In the genomic region with DNA sequence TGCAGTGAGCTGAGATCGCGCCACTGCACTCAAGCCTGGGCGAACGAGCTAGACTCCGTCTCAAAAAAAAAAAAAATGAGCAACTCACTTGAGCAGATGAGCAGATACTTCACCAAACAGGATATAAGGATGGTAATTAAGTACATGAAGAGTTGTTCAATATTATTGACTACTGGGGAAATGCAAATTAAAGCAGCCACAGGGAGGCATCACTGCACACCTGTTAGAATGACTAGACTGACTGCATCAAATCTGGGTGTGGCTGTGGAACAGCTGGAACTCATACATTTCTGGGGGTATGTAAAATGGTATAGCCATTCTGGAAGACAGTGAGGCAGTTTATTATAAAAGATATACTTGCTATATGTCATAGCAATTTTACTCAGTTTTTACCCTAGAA, we compare ENCODE assay signal across 22 cellular contexts.
A peak's percentile ranks its signal among the peaks of the same experiment; 100 is the strongest.
DNase-seq lines count a peak whose midpoint lies in the region; ATAC-seq, FAIRE-seq and TF ChIP-seq lines count a peak whose summit lies in the region.
"Had no signal": no experiment of that assay in that cellular context is flagged by ENCODE, and none has a peak within 500 bp of the region (broad histone marks: within the 10 kb centered on the region; RNA-seq: fewer than 3 reads in every experiment).

No MANE protein-coding gene starts in this region.

- no peaks in the 10 kb centered on the region for H3K27me3 ChIP-seq in GM06990 (replicated peaks; ENCODE audit: control insufficient read depth, insufficient read depth, low read length)
- 0 out of 2 replicates have a peak, but pooled peaks cover 3% of the 10 kb centered on the region for H3K27me3 ChIP-seq in SJCRH30
- H3K27me3 ChIP-seq in HepG2 (ENCODE audit: control insufficient read depth in 1 of 2, insufficient read depth in 2 of 2, low read length in 2 of 2): no peaks in the 10 kb centered on the region
- H3K27me3 ChIP-seq in tibial nerve: peaks cover 0 to 4% of the 10 kb centered on the region in 2 donors
- H3K27me3 ChIP-seq: heart left ventricle had no signal

- H2AFZ ChIP-seq in HepG2 (ENCODE audit: low read length): no peak overlapping the region
- H2AFZ ChIP-seq: parathyroid adenoma had no signal

- 98% methylated on average over 5 of the region's 5 CpGs for WGBS in HepG2 (ENCODE audit: low lambda C conversion rate)
- WGBS in tibial nerve, 2 donors: 93 to 97% methylated on average over 5 of the region's 5 CpGs

- intact Hi-C loops in HepG2 (cut with micrococcal nuclease; ENCODE audit: unreplicated experiment): no loop called here

- TF ChIP-seq EP300 in Ishikawa (IDR thresholded peaks at IDR 0.05; ENCODE audit: borderline replicate concordance): no peak
- TF ChIP-seq EP300 in HepG2 (IDR thresholded peaks at IDR 0.05; ENCODE audit: low read depth in 2 of 2, low read length in 2 of 2): no peak
- TF ChIP-seq EP300 in HepG2 (CRISPR knock-in tag; IDR thresholded peaks at IDR 0.05; ENCODE audit: borderline replicate concordance): no peak
- no peak for TF ChIP-seq EP300 in tibial nerve (IDR thresholded peaks at IDR 0.05)

- no peak for DNase-seq in GM06990 (ENCODE audit: extremely low read depth, insufficient read length)
- peak; percentile 7 to 14 for DNase-seq in SJCRH30
- DNase-seq in HepG2 (ENCODE audit: low spot score): no peak
- no peak for DNase-seq in tibial nerve (ENCODE audit: low spot score in 2 of 2)
- DNase-seq: activated CD4-positive, CD25-positive, alpha-beta regulatory T cell treated with anti-CD3 and anti-CD28 coated beads, Interleukin-2, amount 50 U/mL, for 72 hours; activated CD8-positive, alpha-beta memory T cell treated with anti-CD3 and anti-CD28 coated beads, Interleukin-2, amount 50 U/mL, for 4 hours; activated naive CD4-positive, alpha-beta T cell; AML-193; Caco-2; effector memory CD8-positive, alpha-beta T cell; heart left ventricle; KG1; natural killer cell; NCI-H1436 treated with DMSO at 0.1 percent for 48 hours; SK-N-SH; stimulated activated CD4-positive, alpha-beta T cell treated with anti-CD3 and anti-CD28 coated beads, Interleukin-4, amount 100 ng/mL, for 1 hour had no signal

- BruUV-seq in HepG2 (replicated peaks; lab: Mats Ljungman, UMichigan): no TSS peak

- H3K4me1 ChIP-seq in SJCRH30: no peaks in the 10 kb centered on the region
- H3K4me1 ChIP-seq in HepG2 (ENCODE audit: insufficient read depth, low read length): no peaks in the 10 kb centered on the region
- H3K4me1 ChIP-seq in tibial nerve: no peaks in the 10 kb centered on the region
- H3K4me1 ChIP-seq: Caco-2, heart left ventricle, parathyroid adenoma had no signal

- H3K79me2 ChIP-seq in HepG2 (ENCODE audit: insufficient read depth, low read length): no peaks in the 10 kb centered on the region
- H3K79me2 ChIP-seq: parathyroid adenoma had no signal

- H4K20me1 ChIP-seq in HepG2 (ENCODE audit: insufficient read depth, low read length): no peaks in the 10 kb centered on the region

- TF ChIP-seq RAD21 in Ishikawa (IDR thresholded peaks at IDR 0.05; ENCODE audit: low read depth) (peak; percentile 42; the same call in 1 of the 2 replicates), HepG2 (CRISPR knock-in tag; IDR thresholded peaks at IDR 0.05) (peak; percentile 72)

- H3K4me3 ChIP-seq in GM06990 (replicated peaks; ENCODE audit: low read depth, low read length) (no peak overlapping the region), SJCRH30 (no peak overlapping the region), HepG2 (replicated peaks in 1 of 3; ENCODE audit: insufficient read depth in 1 of 3, low read depth in 2 of 3, low read length in 3 of 3) (no peak overlapping the region), tibial nerve (no peak overlapping the region)
- H3K4me3 ChIP-seq: heart left ventricle had no signal

- POLR2A ChIA-PET in HepG2 (lab: Yijun Ruan, JAX): interaction anchor here (1.0 to 1.6 kb wide), 2 partner anchors 22 to 26 kb away, joined by 4 read pairs; no protein-coding TSS in a partner anchor

- in situ Hi-C loops in HepG2 (cut with HindIII; ENCODE audit: extremely low pct_ligation_motif_present, low pct_unique_long_range_greater_than_20kb): no loop called here

- H3K27ac ChIP-seq in SJCRH30 (no peak overlapping the region), HepG2 (ENCODE audit: extremely low read length, insufficient read depth, low read length) (no peak overlapping the region), tibial nerve (no peak overlapping the region)
- H3K27ac ChIP-seq: heart left ventricle, parathyroid adenoma had no signal

- 0 out of 2 replicates have a peak, but pooled peaks cover 3% of the 10 kb centered on the region for H3K9me3 ChIP-seq in SJCRH30 (replicated peaks)
- no peaks in the 10 kb centered on the region for H3K9me3 ChIP-seq in HepG2 (ENCODE audit: low read length)
- H3K9me3 ChIP-seq in tibial nerve: peaks cover 0 to 11% (median 3%) of the 10 kb centered on the region in 4 donors
- H3K9me3 ChIP-seq: Caco-2 had no signal

- CTCF ChIA-PET in HepG2 (lab: Yijun Ruan, JAX; ENCODE audit: low intra/inter-chr PET ratio, low total read pairs): interaction anchor here (1.3 to 2.5 kb wide), 2 partner anchors 26 to 28 kb away, joined by 7 to 9 read pairs; no protein-coding TSS in a partner anchor

- H3K36me3 ChIP-seq in GM06990 (ENCODE audit: control insufficient read depth, insufficient read depth, low read length) (no peaks in the 10 kb centered on the region), SJCRH30 (no peaks in the 10 kb centered on the region), HepG2 (replicated peaks in 1 of 2; ENCODE audit: control insufficient read depth in 1 of 2, insufficient read depth in 2 of 2, low read length in 2 of 2) (peaks cover 3 to 13% of the 10 kb centered on the region in 2 experiments; a peak in 3 of 5 replicates), tibial nerve (no peaks in the 10 kb centered on the region)

- FAIRE-seq in HepG2 (lab: Jason Lieb, UNC): no peak
- FAIRE-seq: astrocyte, RCC 7860 had no signal

- no peak for TF ChIP-seq POLR2A in HepG2 (IDR thresholded peaks at IDR 0.05; ENCODE audit: insufficient read depth in 1 of 2, low read depth in 2 of 2, low read length in 2 of 2)
- no peak for TF ChIP-seq POLR2A in tibial nerve (IDR thresholded peaks at IDR 0.05)

- ATAC-seq in HepG2: peak; percentile 44; the same call in 2 of the 3 replicates
- no peak for ATAC-seq in HG03457 (IDR thresholded peaks at IDR 0.05; ENCODE audit: unreplicated experiment)
- ATAC-seq in GM21515 (IDR thresholded peaks at IDR 0.05; ENCODE audit: unreplicated experiment): no peak
- ATAC-seq: effector memory CD8-positive, alpha-beta T cell; heart left ventricle; natural killer cell had no signal

- TF ChIP-seq CTCF in GM06990 (IDR thresholded peaks at IDR 0.05; ENCODE audit: insufficient read depth, low read length, poor library complexity, severe bottlenecking) (peak; percentile 14), HepG2 (CRISPR knock-in tag; IDR thresholded peaks at IDR 0.05) (peak; percentile 54), tibial nerve (IDR thresholded peaks at IDR 0.05) (no peak)

- no peak overlapping the region for H3K4me2 ChIP-seq in HepG2 (ENCODE audit: low read depth, low read length)
- H3K4me2 ChIP-seq: SK-N-SH had no signal

- H3K9ac ChIP-seq in HepG2 (ENCODE audit: insufficient read depth, low read depth, low read length): no peak overlapping the region
- H3K9ac ChIP-seq: parathyroid adenoma, SK-N-SH had no signal

TF ChIP-seq in HepG2, 621 proteins besides CTCF, POLR2A, EP300 and RAD21:
- TF ChIP-seq SMC3 (IDR thresholded peaks at IDR 0.05; ENCODE audit: low read length) (peak; percentile 79), STAG1 (CRISPR knock-in tag; IDR thresholded peaks at IDR 0.05) (peak; percentile 69), AGO1 (IDR thresholded peaks at IDR 0.05; ENCODE audit: low read depth, low read length, poor library complexity, severe bottlenecking) (no peak)

Comparison
In these comparisons a context has a peak if more than half of its experiments do, and no peak if none do; other contexts are left out.
1. DNase-seq: peak in SJCRH30 (2 of 2); none in GM06990 (single experiment), HepG2 (single experiment) and tibial nerve (0 of 2).
2. CTCF ChIP-seq: peak in GM06990 (single experiment) and HepG2 (single experiment); none in tibial nerve (0 of 5).